1 cellular context compared by ENCODE assay signal in the genomic region with DNA sequence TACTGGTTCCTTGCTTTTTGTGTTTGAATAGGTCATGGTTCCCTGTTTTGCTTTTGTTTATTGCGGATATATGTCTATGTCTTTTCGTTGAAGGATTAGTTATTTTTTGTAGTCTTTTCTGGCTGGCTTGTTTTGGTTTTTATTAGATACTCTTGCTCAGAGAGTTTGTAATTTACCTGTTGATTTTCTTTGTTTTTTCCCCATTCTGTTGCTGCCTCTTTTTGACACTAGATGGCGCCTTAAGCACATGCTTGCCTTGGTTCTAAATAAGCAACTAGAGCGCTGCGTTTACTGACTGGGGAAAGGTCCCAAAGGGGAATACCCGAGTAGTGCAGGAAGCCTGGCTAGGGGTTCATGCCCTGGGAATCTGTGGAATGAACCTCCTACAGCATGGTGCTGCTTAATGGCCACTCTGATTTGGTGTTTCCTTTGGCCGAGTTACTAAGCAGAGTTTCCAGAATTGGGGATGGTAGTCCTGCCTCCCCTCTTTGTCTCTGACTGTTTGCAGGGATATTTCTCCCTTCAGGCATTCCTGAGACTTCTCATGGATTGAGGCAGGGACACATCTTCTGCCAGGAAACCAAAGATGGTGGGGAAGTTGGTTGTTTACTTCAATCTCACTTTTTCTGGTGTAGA.
A peak's percentile ranks its signal among the peaks of the same experiment; 100 is the strongest.
TF ChIP-seq lines count a peak whose summit lies in the region.

No MANE protein-coding gene starts in this region.

TF ChIP-seq in K562, 482 proteins besides CTCF, POLR2A, EP300 and RAD21 (continued from another document and continues in another):
- TF ChIP-seq U2AF2 (optimal IDR thresholded peaks at IDR 0.05; ENCODE audit: low read depth, low read length) (no peak), CREBBP (IDR thresholded peaks at IDR 0.05; ENCODE audit: low read depth, low read length) (no peak), SMARCC2 (IDR thresholded peaks at IDR 0.05; ENCODE audit: low read depth) (no peak), SRSF3 (IDR thresholded peaks at IDR 0.05; ENCODE audit: insufficient read depth, low read length) (no peak), RNF2 (IDR thresholded peaks at IDR 0.05) (no peak), ELF1 (tag; IDR thresholded peaks at IDR 0.05) (no peak), JUND (IDR thresholded peaks at IDR 0.05; ENCODE audit: borderline replicate concordance, low read depth, low read length) (peak; percentile 55; the same call in 1 of the 2 replicates), JUND (tag; IDR thresholded peaks at IDR 0.05; ENCODE audit: borderline replicate concordance, low read depth, low read length) (no peak), KAT2B (IDR thresholded peaks at IDR 0.05; ENCODE audit: low read depth, low read length) (no peak), ZNF263 (CRISPR knock-in tag; IDR thresholded peaks at IDR 0.05; ENCODE audit: borderline replicate concordance) (no peak), CBFA2T3 (IDR thresholded peaks at IDR 0.05) (no peak), RAD51 (IDR thresholded peaks at IDR 0.05; ENCODE audit: borderline replicate concordance, low read depth) (no peak), TOE1 (IDR thresholded peaks at IDR 0.05; ENCODE audit: borderline replicate concordance) (peak; percentile 67; the same call in 1 of the 2 replicates), TOE1 (CRISPR knock-in tag; IDR thresholded peaks at IDR 0.05; ENCODE audit: borderline replicate concordance, low read depth) (no peak), SP1 (CRISPR knock-in tag; IDR thresholded peaks at IDR 0.05) (peak; percentile 51; the same call in 1 of the 2 replicates), ZNF699 (CRISPR knock-in tag; IDR thresholded peaks at IDR 0.05; ENCODE audit: insufficient replicate concordance) (no peak), CHCHD3 (CRISPR knock-in tag; IDR thresholded peaks at IDR 0.05) (no peak), KHSRP (IDR thresholded peaks at IDR 0.05) (no peak), ZNF282 (CRISPR knock-in tag; IDR thresholded peaks at IDR 0.05) (no peak), CXXC5 (CRISPR knock-in tag; IDR thresholded peaks at IDR 0.05) (peak; percentile 38; the same call in 1 of the 2 replicates), ZNF121 (CRISPR knock-in tag; conservative IDR thresholded peaks at IDR 0.05) (no peak), TSC22D4 (tag; IDR thresholded peaks at IDR 0.05) (no peak), KDM5B (IDR thresholded peaks at IDR 0.05; ENCODE audit: insufficient replicate concordance, low read depth, low read length) (no peak), ZNF431 (CRISPR knock-in tag; IDR thresholded peaks at IDR 0.05) (no peak), PYGO2 (tag; IDR thresholded peaks at IDR 0.05) (no peak), EGR1 (conservative IDR thresholded peaks at IDR 0.05) (no peak)
- TF ChIP-seq, protein P1, sequence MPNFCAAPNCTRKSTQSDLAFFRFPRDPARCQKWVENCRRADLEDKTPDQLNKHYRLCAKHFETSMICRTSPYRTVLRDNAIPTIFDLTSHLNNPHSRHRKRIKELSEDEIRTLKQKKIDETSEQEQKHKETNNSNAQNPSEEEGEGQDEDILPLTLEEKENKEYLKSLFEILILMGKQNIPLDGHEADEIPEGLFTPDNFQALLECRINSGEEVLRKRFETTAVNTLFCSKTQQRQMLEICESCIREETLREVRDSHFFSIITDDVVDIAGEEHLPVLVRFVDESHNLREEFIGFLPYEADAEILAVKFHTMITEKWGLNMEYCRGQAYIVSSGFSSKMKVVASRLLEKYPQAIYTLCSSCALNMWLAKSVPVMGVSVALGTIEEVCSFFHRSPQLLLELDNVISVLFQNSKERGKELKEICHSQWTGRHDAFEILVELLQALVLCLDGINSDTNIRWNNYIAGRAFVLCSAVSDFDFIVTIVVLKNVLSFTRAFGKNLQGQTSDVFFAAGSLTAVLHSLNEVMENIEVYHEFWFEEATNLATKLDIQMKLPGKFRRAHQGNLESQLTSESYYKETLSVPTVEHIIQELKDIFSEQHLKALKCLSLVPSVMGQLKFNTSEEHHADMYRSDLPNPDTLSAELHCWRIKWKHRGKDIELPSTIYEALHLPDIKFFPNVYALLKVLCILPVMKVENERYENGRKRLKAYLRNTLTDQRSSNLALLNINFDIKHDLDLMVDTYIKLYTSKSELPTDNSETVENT (CRISPR knock-in tag; IDR thresholded peaks at IDR 0.05) = no peak
- TF ChIP-seq, protein P2, sequence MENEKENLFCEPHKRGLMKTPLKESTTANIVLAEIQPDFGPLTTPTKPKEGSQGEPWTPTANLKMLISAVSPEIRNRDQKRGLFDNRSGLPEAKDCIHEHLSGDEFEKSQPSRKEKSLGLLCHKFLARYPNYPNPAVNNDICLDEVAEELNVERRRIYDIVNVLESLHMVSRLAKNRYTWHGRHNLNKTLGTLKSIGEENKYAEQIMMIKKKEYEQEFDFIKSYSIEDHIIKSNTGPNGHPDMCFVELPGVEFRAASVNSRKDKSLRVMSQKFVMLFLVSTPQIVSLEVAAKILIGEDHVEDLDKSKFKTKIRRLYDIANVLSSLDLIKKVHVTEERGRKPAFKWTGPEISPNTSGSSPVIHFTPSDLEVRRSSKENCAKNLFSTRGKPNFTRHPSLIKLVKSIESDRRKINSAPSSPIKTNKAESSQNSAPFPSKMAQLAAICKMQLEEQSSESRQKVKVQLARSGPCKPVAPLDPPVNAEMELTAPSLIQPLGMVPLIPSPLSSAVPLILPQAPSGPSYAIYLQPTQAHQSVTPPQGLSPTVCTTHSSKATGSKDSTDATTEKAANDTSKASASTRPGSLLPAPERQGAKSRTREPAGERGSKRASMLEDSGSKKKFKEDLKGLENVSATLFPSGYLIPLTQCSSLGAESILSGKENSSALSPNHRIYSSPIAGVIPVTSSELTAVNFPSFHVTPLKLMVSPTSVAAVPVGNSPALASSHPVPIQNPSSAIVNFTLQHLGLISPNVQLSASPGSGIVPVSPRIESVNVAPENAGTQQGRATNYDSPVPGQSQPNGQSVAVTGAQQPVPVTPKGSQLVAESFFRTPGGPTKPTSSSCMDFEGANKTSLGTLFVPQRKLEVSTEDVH (IDR thresholded peaks at IDR 0.05; ENCODE audit: low read depth, partially characterized antibody) = peak; percentile 66
- TF ChIP-seq, protein P3, sequence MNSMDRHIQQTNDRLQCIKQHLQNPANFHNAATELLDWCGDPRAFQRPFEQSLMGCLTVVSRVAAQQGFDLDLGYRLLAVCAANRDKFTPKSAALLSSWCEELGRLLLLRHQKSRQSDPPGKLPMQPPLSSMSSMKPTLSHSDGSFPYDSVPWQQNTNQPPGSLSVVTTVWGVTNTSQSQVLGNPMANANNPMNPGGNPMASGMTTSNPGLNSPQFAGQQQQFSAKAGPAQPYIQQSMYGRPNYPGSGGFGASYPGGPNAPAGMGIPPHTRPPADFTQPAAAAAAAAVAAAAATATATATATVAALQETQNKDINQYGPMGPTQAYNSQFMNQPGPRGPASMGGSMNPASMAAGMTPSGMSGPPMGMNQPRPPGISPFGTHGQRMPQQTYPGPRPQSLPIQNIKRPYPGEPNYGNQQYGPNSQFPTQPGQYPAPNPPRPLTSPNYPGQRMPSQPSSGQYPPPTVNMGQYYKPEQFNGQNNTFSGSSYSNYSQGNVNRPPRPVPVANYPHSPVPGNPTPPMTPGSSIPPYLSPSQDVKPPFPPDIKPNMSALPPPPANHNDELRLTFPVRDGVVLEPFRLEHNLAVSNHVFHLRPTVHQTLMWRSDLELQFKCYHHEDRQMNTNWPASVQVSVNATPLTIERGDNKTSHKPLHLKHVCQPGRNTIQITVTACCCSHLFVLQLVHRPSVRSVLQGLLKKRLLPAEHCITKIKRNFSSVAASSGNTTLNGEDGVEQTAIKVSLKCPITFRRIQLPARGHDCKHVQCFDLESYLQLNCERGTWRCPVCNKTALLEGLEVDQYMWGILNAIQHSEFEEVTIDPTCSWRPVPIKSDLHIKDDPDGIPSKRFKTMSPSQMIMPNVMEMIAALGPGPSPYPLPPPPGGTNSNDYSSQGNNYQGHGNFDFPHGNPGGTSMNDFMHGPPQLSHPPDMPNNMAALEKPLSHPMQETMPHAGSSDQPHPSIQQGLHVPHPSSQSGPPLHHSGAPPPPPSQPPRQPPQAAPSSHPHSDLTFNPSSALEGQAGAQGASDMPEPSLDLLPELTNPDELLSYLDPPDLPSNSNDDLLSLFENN (IDR thresholded peaks at IDR 0.05; ENCODE audit: low read depth in 2 of 2, low read length in 2 of 2) = peak in 1 of 2 experiments; percentile 69; a peak in 2 of 4 replicates
- TF ChIP-seq, protein P4, sequence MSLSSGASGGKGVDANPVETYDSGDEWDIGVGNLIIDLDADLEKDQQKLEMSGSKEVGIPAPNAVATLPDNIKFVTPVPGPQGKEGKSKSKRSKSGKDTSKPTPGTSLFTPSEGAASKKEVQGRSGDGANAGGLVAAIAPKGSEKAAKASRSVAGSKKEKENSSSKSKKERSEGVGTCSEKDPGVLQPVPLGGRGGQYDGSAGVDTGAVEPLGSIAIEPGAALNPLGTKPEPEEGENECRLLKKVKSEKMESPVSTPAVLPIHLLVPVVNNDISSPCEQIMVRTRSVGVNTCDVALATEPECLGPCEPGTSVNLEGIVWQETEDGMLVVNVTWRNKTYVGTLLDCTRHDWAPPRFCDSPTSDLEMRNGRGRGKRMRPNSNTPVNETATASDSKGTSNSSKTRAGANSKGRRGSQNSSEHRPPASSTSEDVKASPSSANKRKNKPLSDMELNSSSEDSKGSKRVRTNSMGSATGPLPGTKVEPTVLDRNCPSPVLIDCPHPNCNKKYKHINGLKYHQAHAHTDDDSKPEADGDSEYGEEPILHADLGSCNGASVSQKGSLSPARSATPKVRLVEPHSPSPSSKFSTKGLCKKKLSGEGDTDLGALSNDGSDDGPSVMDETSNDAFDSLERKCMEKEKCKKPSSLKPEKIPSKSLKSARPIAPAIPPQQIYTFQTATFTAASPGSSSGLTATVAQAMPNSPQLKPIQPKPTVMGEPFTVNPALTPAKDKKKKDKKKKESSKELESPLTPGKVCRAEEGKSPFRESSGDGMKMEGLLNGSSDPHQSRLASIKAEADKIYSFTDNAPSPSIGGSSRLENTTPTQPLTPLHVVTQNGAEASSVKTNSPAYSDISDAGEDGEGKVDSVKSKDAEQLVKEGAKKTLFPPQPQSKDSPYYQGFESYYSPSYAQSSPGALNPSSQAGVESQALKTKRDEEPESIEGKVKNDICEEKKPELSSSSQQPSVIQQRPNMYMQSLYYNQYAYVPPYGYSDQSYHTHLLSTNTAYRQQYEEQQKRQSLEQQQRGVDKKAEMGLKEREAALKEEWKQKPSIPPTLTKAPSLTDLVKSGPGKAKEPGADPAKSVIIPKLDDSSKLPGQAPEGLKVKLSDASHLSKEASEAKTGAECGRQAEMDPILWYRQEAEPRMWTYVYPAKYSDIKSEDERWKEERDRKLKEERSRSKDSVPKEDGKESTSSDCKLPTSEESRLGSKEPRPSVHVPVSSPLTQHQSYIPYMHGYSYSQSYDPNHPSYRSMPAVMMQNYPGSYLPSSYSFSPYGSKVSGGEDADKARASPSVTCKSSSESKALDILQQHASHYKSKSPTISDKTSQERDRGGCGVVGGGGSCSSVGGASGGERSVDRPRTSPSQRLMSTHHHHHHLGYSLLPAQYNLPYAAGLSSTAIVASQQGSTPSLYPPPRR (CRISPR knock-in tag; IDR thresholded peaks at IDR 0.05; ENCODE audit: borderline replicate concordance) = no peak
- TF ChIP-seq, protein P5, sequence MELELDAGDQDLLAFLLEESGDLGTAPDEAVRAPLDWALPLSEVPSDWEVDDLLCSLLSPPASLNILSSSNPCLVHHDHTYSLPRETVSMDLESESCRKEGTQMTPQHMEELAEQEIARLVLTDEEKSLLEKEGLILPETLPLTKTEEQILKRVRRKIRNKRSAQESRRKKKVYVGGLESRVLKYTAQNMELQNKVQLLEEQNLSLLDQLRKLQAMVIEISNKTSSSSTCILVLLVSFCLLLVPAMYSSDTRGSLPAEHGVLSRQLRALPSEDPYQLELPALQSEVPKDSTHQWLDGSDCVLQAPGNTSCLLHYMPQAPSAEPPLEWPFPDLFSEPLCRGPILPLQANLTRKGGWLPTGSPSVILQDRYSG (tag; conservative IDR thresholded peaks at IDR 0.05; ENCODE audit: low read depth) = no peak
- TF ChIP-seq, protein P6, sequence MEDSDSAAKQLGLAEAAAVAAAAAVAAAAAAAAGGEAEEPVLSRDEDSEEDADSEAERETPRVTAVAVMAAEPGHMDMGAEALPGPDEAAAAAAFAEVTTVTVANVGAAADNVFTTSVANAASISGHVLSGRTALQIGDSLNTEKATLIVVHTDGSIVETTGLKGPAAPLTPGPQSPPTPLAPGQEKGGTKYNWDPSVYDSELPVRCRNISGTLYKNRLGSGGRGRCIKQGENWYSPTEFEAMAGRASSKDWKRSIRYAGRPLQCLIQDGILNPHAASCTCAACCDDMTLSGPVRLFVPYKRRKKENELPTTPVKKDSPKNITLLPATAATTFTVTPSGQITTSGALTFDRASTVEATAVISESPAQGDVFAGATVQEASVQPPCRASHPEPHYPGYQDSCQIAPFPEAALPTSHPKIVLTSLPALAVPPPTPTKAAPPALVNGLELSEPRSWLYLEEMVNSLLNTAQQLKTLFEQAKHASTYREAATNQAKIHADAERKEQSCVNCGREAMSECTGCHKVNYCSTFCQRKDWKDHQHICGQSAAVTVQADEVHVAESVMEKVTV (CRISPR knock-in tag; IDR thresholded peaks at IDR 0.05) = peak; percentile 83; the same call in 1 of the 2 replicates
- TF ChIP-seq, protein P7, sequence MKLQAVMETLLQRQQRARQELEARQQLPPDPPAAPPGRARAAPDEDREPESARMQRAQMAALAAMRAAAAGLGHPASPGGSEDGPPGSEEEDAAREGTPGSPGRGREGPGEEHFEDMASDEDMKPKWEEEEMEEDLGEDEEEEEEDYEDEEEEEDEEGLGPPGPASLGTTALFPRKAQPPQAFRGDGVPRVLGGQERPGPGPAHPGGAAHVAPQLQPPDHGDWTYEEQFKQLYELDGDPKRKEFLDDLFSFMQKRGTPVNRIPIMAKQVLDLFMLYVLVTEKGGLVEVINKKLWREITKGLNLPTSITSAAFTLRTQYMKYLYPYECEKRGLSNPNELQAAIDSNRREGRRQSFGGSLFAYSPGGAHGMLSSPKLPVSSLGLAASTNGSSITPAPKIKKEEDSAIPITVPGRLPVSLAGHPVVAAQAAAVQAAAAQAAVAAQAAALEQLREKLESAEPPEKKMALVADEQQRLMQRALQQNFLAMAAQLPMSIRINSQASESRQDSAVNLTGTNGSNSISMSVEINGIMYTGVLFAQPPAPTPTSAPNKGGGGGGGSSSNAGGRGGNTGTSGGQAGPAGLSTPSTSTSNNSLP (IDR thresholded peaks at IDR 0.05; ENCODE audit: borderline replicate concordance, low read depth, low read length) = peak; percentile 36; the same call in 1 of the 2 replicates
- TF ChIP-seq, protein P8, sequence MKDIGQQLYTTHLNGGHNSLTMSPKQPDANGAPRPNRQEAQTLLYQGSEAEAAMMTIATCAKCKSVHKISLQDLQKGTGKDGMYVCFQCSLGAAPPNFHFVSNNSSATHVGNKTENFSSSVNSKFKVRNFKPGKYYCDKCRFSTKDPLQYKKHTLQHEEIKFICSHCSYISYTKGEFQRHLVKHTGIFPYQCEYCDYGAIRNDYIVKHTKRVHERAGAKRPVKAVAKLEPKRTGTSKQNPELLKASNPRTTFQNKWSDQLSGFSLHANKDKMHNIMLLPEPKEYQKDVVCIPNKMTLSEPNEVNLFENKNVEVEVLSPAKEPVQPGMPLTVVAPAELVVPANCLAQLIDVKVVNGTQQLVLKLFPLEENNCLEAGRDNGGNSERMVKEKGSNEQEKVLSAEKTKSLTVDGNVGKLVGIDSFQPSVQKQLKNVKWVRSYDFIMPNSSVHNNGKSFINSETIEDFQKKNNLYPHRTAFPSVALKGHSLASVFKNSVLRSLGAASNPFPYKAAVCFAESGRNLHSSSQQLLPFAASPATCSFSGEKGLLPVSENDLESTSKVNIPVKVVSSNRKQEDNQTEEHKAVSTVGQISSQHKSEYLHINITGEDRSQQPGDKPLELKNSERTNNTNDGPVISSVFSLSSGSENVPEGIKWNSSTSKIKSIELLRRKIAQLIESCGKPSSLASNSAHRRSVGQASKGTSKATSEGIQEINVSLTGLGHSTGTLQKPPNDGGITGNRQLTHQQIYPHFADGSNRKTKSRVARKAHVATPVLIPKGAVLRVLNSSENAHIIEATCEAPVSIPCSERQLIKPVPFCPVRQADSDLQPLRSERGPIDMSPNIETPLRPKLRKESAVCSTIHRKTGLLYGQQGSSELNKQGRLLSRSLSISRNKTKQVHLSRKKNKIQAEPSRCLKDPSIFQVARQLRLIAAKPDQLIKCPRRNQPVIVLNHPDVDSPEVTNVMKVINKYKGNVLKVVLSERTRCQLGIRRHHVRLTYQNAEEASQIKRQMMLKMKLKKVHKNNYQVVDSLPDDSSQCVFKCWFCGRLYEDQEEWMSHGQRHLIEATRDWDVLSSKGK (CRISPR knock-in tag; IDR thresholded peaks at IDR 0.05) = no peak
